In genomic region chr2:73050011-73050617, GRCh38 we compare ENCODE assay signal across 1 cellular context.
TF ChIP-seq lines count a peak whose summit lies in the region.

No MANE protein-coding gene starts in this region.

TF ChIP-seq in HepG2, 621 proteins besides CTCF, POLR2A, EP300 and RAD21 (continued from another document):
- TF ChIP-seq SKIL (CRISPR knock-in tag; IDR thresholded peaks at IDR 0.05; ENCODE audit: borderline replicate concordance) (no peak), AGO2 (optimal IDR thresholded peaks at IDR 0.05; ENCODE audit: low read depth, low read length) (peak; percentile 55), KLF12 (CRISPR knock-in tag; IDR thresholded peaks at IDR 0.05; ENCODE audit: borderline replicate concordance) (no peak), ZNF367 (CRISPR knock-in tag; IDR thresholded peaks at IDR 0.05; ENCODE audit: borderline replicate concordance) (no peak), CENPBD1 (CRISPR knock-in tag; IDR thresholded peaks at IDR 0.05; ENCODE audit: borderline replicate concordance, low read depth) (no peak), HIVEP1 (CRISPR knock-in tag; IDR thresholded peaks at IDR 0.05) (0 out of 2 replicates have a peak, but pooled peaks have one; percentile 30), EED (CRISPR knock-in tag; IDR thresholded peaks at IDR 0.05) (no peak), HCFC1 (IDR thresholded peaks at IDR 0.05; ENCODE audit: low read depth, low read length) (no peak), ZNF768 (CRISPR knock-in tag; IDR thresholded peaks at IDR 0.05) (no peak), MTERF4 (CRISPR knock-in tag; IDR thresholded peaks at IDR 0.05) (no peak), SP140L (CRISPR knock-in tag; IDR thresholded peaks at IDR 0.05; ENCODE audit: borderline replicate concordance) (no peak), KDM5A (IDR thresholded peaks at IDR 0.05; ENCODE audit: borderline replicate concordance, low read length) (no peak), ZNF687 (CRISPR knock-in tag; IDR thresholded peaks at IDR 0.05) (peak; percentile 17; the same call in 1 of the 2 replicates), ZBTB7B (CRISPR knock-in tag; IDR thresholded peaks at IDR 0.05) (no peak)
